ENCODE assay signal across 9 cellular contexts in the genomic region with DNA sequence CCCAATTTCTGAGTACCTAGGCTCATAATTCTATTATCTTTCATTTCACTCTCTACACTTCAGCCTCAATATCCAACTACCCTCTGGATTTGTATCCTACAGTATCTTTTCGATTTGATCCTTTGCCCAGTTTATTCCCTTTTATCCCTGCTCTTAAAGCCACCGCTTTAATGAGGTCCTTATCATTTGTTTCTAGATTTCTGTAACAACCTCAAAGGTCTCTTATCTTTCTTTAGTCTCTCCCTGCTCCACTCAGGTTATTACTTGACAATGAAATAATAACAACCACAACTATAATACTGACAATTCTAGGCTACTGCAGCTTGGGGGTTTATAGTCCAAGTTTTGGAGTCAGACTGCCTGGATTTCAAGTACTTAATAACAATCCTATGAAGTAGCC. TPM values are rescaled to one million over a fixed set of nuclear protein-coding genes. Genes with fewer than 3 reads are reported as not detected.
"Had no signal": no experiment of that assay in that cellular context is flagged by ENCODE, and none has a peak within 500 bp of the region (broad histone marks: within the 10 kb centered on the region; RNA-seq: fewer than 3 reads in every experiment).

No MANE protein-coding gene starts in this region.

- H3K27ac Mint-ChIP-seq: GM23338, H9, HFFc6, IgD-negative memory B cell had no signal

- H3K4me3 Mint-ChIP-seq: GM23338, H9, HFFc6, IgD-negative memory B cell had no signal

- H3K9me3 Mint-ChIP-seq: GM23338, H9, HFFc6, IgD-negative memory B cell had no signal

- H2AFZ ChIP-seq: GM23338 had no signal

- H3K27ac ChIP-seq: HL-60 had no signal

- H3K27me3 Mint-ChIP-seq: IgD-negative memory B cell had no signal

- ATAC-seq: GM23338, HepG2 had no signal

- H3K4me2 ChIP-seq: GM23338 had no signal

- H3K4me3 ChIP-seq: GM23338 had no signal

- DNase-seq: H9, HCEC 1CT, HFFc6, KBM-7 had no signal

- H3K36me3 Mint-ChIP-seq: IgD-negative memory B cell had no signal

RNA-seq across cellular contexts. Expression of a gene that starts 54.8 kb away (rescaled TPM):
- total RNA-seq: GM23338, H1, H9, HFFc6 had no signal
